Comparison of ENCODE assay signal across 8 cellular contexts in genomic region chr22:27113211-27114030, GRCh38.
DNase-seq lines count a peak whose midpoint lies in the region; ATAC-seq and TF ChIP-seq lines count a peak whose summit lies in the region.

No MANE protein-coding gene starts in this region.

- peaks cover 5 to 10% of the 10 kb centered on the region in 2 donors for H3K9me3 Mint-ChIP-seq in activated naive CD4-positive, alpha-beta T cell treated with anti-CD3 and anti-CD28 coated beads, Interleukin-2, amount 50 U/mL, for 72 hours
- peaks cover 3 to 28% (median 4%) of the 10 kb centered on the region in 5 experiments for H3K9me3 Mint-ChIP-seq in brain

- H3K9me3 ChIP-seq in liver (ENCODE audit: control insufficient read depth in 4 of 4, low read length in 3 of 4) (no peaks in the 10 kb centered on the region), upper lobe of right lung (no peaks in the 10 kb centered on the region)

- no peak for DNase-seq in activated naive CD4-positive, alpha-beta T cell treated with anti-CD3 and anti-CD28 coated beads, Interleukin-2, amount 50 U/mL, for 72 hours (ENCODE audit: low spot score in 2 of 2)
- DNase-seq in activated naive CD4-positive, alpha-beta T cell treated with Interleukin-2 at 50 U/mL for 16 hours: no peak
- no peak for DNase-seq in upper lobe of right lung
- no peak for DNase-seq in activated gamma-delta T cell treated with Interleukin-2 at 50 U/mL for 16 hours
- DNase-seq in activated CD4-positive, CD25-positive, alpha-beta regulatory T cell treated with anti-CD3 and anti-CD28 coated beads, Interleukin-2, amount 50 U/mL, for 72 hours: no peak
- no peak for DNase-seq in NCI-H446 treated with DMSO at 0.1 percent for 48 hours (lab: John Stamatoyannopoulos, UW)

- peak overlapping the region in 1 of 2 donors; percentile 35 for H3K27ac ChIP-seq in liver (ENCODE audit: low read depth in 1 of 2, low read length in 2 of 2)
- no peak overlapping the region for H3K27ac ChIP-seq in upper lobe of right lung

- H3K4me3 ChIP-seq in liver (ENCODE audit: low read depth in 1 of 3, low read length in 3 of 3) (no peak overlapping the region), upper lobe of right lung (no peak overlapping the region)

- no peak overlapping the region for H3K27ac Mint-ChIP-seq in activated naive CD4-positive, alpha-beta T cell treated with anti-CD3 and anti-CD28 coated beads, Interleukin-2, amount 50 U/mL, for 72 hours
- peak overlapping the region; percentile 80 to 97 (median 93) for H3K27ac Mint-ChIP-seq in brain

- peak; percentile 28 to 50 for ATAC-seq in activated naive CD4-positive, alpha-beta T cell treated with anti-CD3 and anti-CD28 coated beads, Interleukin-2, amount 50 U/mL, for 72 hours
- peak; percentile 81 for ATAC-seq in upper lobe of right lung

- H3K36me3 ChIP-seq in liver (ENCODE audit: control insufficient read depth in 4 of 4, insufficient read depth in 3 of 4, low read depth in 1 of 4, low read length in 3 of 4): no peaks in the 10 kb centered on the region
- no peaks in the 10 kb centered on the region for H3K36me3 ChIP-seq in upper lobe of right lung

- H3K9ac ChIP-seq in liver (ENCODE audit: low read depth in 1 of 2, low read length in 2 of 2): no peak overlapping the region

- H3K4me3 Mint-ChIP-seq in brain: peak overlapping the region in 1 of 5 experiments; percentile 8

- intact Hi-C loops in upper lobe of right lung (cut with DNase I): no loop called here

- peak in 1 of 2 donors; percentile 51 for TF ChIP-seq RAD21 in liver (IDR thresholded peaks at IDR 0.05)

- TF ChIP-seq CTCF in brain (conservative IDR thresholded peaks at IDR 0.05) (no peak), liver (IDR thresholded peaks at IDR 0.05; ENCODE audit: low read depth, low read length, missing input control) (no peak), upper lobe of right lung (IDR thresholded peaks at IDR 0.05) (no peak)

- H3K27me3 Mint-ChIP-seq in brain: peaks cover 7% of the 10 kb centered on the region

- 32% methylated on average over 4 of the region's 4 CpGs for WGBS in liver

- H3K27me3 ChIP-seq in liver (ENCODE audit: control insufficient read depth in 4 of 4, insufficient read depth in 4 of 4, low read length in 3 of 4) (no peaks in the 10 kb centered on the region), upper lobe of right lung (no peaks in the 10 kb centered on the region)

- H3K36me3 Mint-ChIP-seq in activated naive CD4-positive, alpha-beta T cell treated with anti-CD3 and anti-CD28 coated beads, Interleukin-2, amount 50 U/mL, for 72 hours: no peaks in the 10 kb centered on the region
- no peaks in the 10 kb centered on the region for H3K36me3 Mint-ChIP-seq in brain

- peaks cover 3 to 13% (median 8%) of the 10 kb centered on the region in 4 donors for H3K4me1 ChIP-seq in liver (ENCODE audit: control insufficient read depth in 4 of 4, insufficient read depth in 4 of 4, low read length in 3 of 4)
- no peaks in the 10 kb centered on the region for H3K4me1 ChIP-seq in upper lobe of right lung

- H3K4me1 Mint-ChIP-seq in brain: peaks cover 53% of the 10 kb centered on the region

TF ChIP-seq in liver, 16 proteins besides CTCF, POLR2A, EP300 and RAD21:
- TF ChIP-seq MAX (IDR thresholded peaks at IDR 0.05) (peak; percentile 40), HNF4G (IDR thresholded peaks at IDR 0.05) (peak; percentile 16), GABPA (IDR thresholded peaks at IDR 0.05 in 1 of 2, conservative IDR thresholded peaks at IDR 0.05 in 1 of 2) (peak in 1 of 2 donors; percentile 39), JUND (IDR thresholded peaks at IDR 0.05) (peak; percentile 97 to 99), ZBTB33 (IDR thresholded peaks at IDR 0.05) (no peak), EGR1 (IDR thresholded peaks at IDR 0.05; ENCODE audit: low read depth in 2 of 2) (no peak), RXRA (IDR thresholded peaks at IDR 0.05) (peak in 1 of 2 donors; percentile 79), HNF4A (conservative IDR thresholded peaks at IDR 0.05) (peak in 1 of 2 donors; percentile 63)
- TF ChIP-seq, protein P1, sequence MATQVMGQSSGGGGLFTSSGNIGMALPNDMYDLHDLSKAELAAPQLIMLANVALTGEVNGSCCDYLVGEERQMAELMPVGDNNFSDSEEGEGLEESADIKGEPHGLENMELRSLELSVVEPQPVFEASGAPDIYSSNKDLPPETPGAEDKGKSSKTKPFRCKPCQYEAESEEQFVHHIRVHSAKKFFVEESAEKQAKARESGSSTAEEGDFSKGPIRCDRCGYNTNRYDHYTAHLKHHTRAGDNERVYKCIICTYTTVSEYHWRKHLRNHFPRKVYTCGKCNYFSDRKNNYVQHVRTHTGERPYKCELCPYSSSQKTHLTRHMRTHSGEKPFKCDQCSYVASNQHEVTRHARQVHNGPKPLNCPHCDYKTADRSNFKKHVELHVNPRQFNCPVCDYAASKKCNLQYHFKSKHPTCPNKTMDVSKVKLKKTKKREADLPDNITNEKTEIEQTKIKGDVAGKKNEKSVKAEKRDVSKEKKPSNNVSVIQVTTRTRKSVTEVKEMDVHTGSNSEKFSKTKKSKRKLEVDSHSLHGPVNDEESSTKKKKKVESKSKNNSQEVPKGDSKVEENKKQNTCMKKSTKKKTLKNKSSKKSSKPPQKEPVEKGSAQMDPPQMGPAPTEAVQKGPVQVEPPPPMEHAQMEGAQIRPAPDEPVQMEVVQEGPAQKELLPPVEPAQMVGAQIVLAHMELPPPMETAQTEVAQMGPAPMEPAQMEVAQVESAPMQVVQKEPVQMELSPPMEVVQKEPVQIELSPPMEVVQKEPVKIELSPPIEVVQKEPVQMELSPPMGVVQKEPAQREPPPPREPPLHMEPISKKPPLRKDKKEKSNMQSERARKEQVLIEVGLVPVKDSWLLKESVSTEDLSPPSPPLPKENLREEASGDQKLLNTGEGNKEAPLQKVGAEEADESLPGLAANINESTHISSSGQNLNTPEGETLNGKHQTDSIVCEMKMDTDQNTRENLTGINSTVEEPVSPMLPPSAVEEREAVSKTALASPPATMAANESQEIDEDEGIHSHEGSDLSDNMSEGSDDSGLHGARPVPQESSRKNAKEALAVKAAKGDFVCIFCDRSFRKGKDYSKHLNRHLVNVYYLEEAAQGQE (IDR thresholded peaks at IDR 0.05): no peak
- TF ChIP-seq, protein P2, sequence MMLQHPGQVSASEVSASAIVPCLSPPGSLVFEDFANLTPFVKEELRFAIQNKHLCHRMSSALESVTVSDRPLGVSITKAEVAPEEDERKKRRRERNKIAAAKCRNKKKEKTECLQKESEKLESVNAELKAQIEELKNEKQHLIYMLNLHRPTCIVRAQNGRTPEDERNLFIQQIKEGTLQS (IDR thresholded peaks at IDR 0.05): peak; percentile 70
TF ChIP-seq in liver: peak in this region for 7.

Comparison
In these comparisons a context has a peak if more than half of its experiments do, and no peak if none do; other contexts are left out.
1. H3K27ac Mint-ChIP-seq: peak in brain (5 of 5); none in activated naive CD4-positive, alpha-beta T cell treated with anti-CD3 and anti-CD28 coated beads, Interleukin-2, amount 50 U/mL, for 72 hours (0 of 2).